In genomic region chr9:14313951-14314423, GRCh38 we compare ENCODE assay signal across 8 cellular contexts. TPM values are rescaled to one million over a fixed set of nuclear protein-coding genes. Genes with fewer than 3 reads are reported as not detected.
DNase-seq lines count a peak whose midpoint lies in the region; ATAC-seq and TF ChIP-seq lines count a peak whose summit lies in the region.

TSS of gene NFIB (minus strand) at chr9:14314141. CDS start at chr9:14313511, 630 bp downstream.

- CTCF ChIA-PET in AG04449 (lab: Yijun Ruan, JAX): no interaction called here

- H3K4me3 ChIP-seq in AG04449 (ENCODE audit: low read depth, low read length): peak within 1 kb of the TSS; percentile 55
- H3K4me3 ChIP-seq in SK-N-MC: peak within 1 kb of the TSS; percentile 100
- peak within 1 kb of the TSS; percentile 96 for H3K4me3 ChIP-seq in epithelial cell of esophagus (ENCODE audit: low read length)

- peak within 1 kb of the TSS; percentile 98 for H3K9ac ChIP-seq in SK-N-MC (ENCODE audit: insufficient read length)

- H3K27ac Mint-ChIP-seq in mesothelial cell of epicardium: peak within 1 kb of the TSS; percentile 100
- H3K27ac Mint-ChIP-seq in type B pancreatic cell: peak within 1 kb of the TSS; percentile 99

- H3K36me3 ChIP-seq in SK-N-MC (ENCODE audit: insufficient read depth, low read length): no peaks in the 10 kb centered on the region

- no peak for TF ChIP-seq CTCF in AG04449 (IDR thresholded peaks at IDR 0.05; ENCODE audit: insufficient read depth, low read length, missing control alignments)
- TF ChIP-seq CTCF in GM20000 (IDR thresholded peaks at IDR 0.05; ENCODE audit: extremely low read depth, missing control alignments): no peak
- no peak for TF ChIP-seq CTCF in epithelial cell of esophagus (IDR thresholded peaks at IDR 0.05; ENCODE audit: insufficient read depth, low read depth, low read length, missing control alignments)
- TF ChIP-seq CTCF in mesothelial cell of epicardium (IDR thresholded peaks at IDR 0.05; ENCODE audit: unreplicated experiment): no peak
- TF ChIP-seq CTCF in type B pancreatic cell (conservative IDR thresholded peaks at IDR 0.05): no peak

- H3K4me3 Mint-ChIP-seq in mesothelial cell of epicardium (peak within 1 kb of the TSS; percentile 94), type B pancreatic cell (peak within 1 kb of the TSS; percentile 98)

- no peak for ATAC-seq in GM19467 (IDR thresholded peaks at IDR 0.05; ENCODE audit: unreplicated experiment)

- DNase-seq in AG04449 (ENCODE audit: low read depth, low spot score) (no peak), GM20000 (ENCODE audit: low spot score) (peak; percentile 49), SK-N-MC (ENCODE audit: low read depth, low spot score) (no peak), epithelial cell of esophagus (ENCODE audit: low read depth) (peak; percentile 58), mesothelial cell of epicardium (ENCODE audit: low spot score in 2 of 2, unreplicated experiment in 2 of 2) (peak; percentile 37 to 63), type B pancreatic cell (ENCODE audit: extremely low spot score, unreplicated experiment) (peak; percentile 75), GF-D8 (lab: John Stamatoyannopoulos, UW) (no peak)

- no peaks in the 10 kb centered on the region for H3K36me3 Mint-ChIP-seq in mesothelial cell of epicardium
- no peaks in the 10 kb centered on the region for H3K36me3 Mint-ChIP-seq in type B pancreatic cell

- H3K27me3 Mint-ChIP-seq in mesothelial cell of epicardium (ENCODE audit: low read depth): no peaks in the 10 kb centered on the region
- peaks cover 18% of the 10 kb centered on the region for H3K27me3 Mint-ChIP-seq in type B pancreatic cell

- H3K4me1 Mint-ChIP-seq in mesothelial cell of epicardium: peaks cover 43% of the 10 kb centered on the region
- peaks cover 31% of the 10 kb centered on the region for H3K4me1 Mint-ChIP-seq in type B pancreatic cell (ENCODE audit: unreplicated experiment)

- peak within 1 kb of the TSS; percentile 97 for H3K27ac ChIP-seq in SK-N-MC

- H3K9me3 ChIP-seq in SK-N-MC (ENCODE audit: low read depth, low read length): no peaks in the 10 kb centered on the region

- H3K9me3 Mint-ChIP-seq in mesothelial cell of epicardium (no peaks in the 10 kb centered on the region), type B pancreatic cell (no peaks in the 10 kb centered on the region)

- POLR2A ChIA-PET in AG04449 (lab: Yijun Ruan, JAX): no interaction called here

RNA-seq across cellular contexts. Expression of gene NFIB, which starts in this region (rescaled TPM):
- total RNA-seq in mesothelial cell of epicardium: 213 to 237 TPM (median 230 TPM) in 3 replicates
- total RNA-seq in type B pancreatic cell (ENCODE audit: low replicate concordance): 62.9 and 76.4 TPM in 2 replicates

Comparison
In these comparisons a context has a peak if more than half of its experiments do, and no peak if none do; other contexts are left out.
1. DNase-seq: peak in GM20000 (single experiment), epithelial cell of esophagus (single experiment), mesothelial cell of epicardium (2 of 2) and type B pancreatic cell (single experiment); none in AG04449 (single experiment), SK-N-MC (single experiment) and GF-D8 (single experiment).
2. Peak in every context shown above with its lines, with median percentiles within 50 percentile points of each other: H3K4me3 ChIP-seq.